In genomic region chr4:73075832-73076231, GRCh38 we compare ENCODE assay signal across 22 cellular contexts.
"Had no signal": no experiment of that assay in that cellular context is flagged by ENCODE, and none has a peak within 500 bp of the region (broad histone marks: within the 10 kb centered on the region; RNA-seq: fewer than 3 reads in every experiment).

No MANE protein-coding gene starts in this region.

- H3K27ac ChIP-seq: body of pancreas, foreskin keratinocyte, pancreas, psoas muscle, right atrium auricular region, upper lobe of left lung had no signal

- H3K27ac Mint-ChIP-seq: dendritic cell treated with granulocyte-macrophage colony-stimulating factor and Interleukin-4, amounts not matched to agents 40 ng/mL and 50 ng/mL, for 4 days; nephron had no signal

- H3K27me3 ChIP-seq: body of pancreas, foreskin keratinocyte, pancreas, right atrium auricular region, upper lobe of left lung had no signal

- DNase-seq: activated CD4-positive, alpha-beta T cell treated with anti-CD3 and anti-CD28 coated beads for 1 hour; activated CD4-positive, alpha-beta T cell treated with anti-CD3 and anti-CD28 coated beads, Interleukin-2, amount 50 U/mL, for 4 hours; activated CD8-positive, alpha-beta memory T cell treated with anti-CD3 and anti-CD28 coated beads for 24 hours; activated gamma-delta T cell; anterior cingulate cortex; body of pancreas; effector CD4-positive, alpha-beta T cell; erythroblast; foreskin keratinocyte; left colon; mesenchymal stem cell; pancreas; psoas muscle; stimulated activated CD4-positive, alpha-beta T cell treated with anti-CD3 and anti-CD28 coated beads, Interleukin-4, amount 100 ng/mL, for 24 hours; stimulated activated naive CD4-positive, alpha-beta T cell treated with Interleukin-2 at 50 U/mL for 16 hours; T-cell; T-helper 9 cell; upper lobe of left lung had no signal

- H3K4me1 Mint-ChIP-seq: nephron had no signal

- FAIRE-seq: keratinocyte, pancreas had no signal

- H3K27me3 Mint-ChIP-seq: dendritic cell treated with granulocyte-macrophage colony-stimulating factor and Interleukin-4, amounts not matched to agents 40 ng/mL and 50 ng/mL, for 4 days; T-cell had no signal

- H3K4me3 Mint-ChIP-seq: dendritic cell treated with granulocyte-macrophage colony-stimulating factor and Interleukin-4, amounts not matched to agents 40 ng/mL and 50 ng/mL, for 4 days; nephron; T-cell had no signal

- H3K4me3 ChIP-seq: body of pancreas, pancreas, psoas muscle, right atrium auricular region, upper lobe of left lung had no signal

- ATAC-seq: body of pancreas, foreskin keratinocyte, left colon, pancreas, psoas muscle, T-cell had no signal

- H3K9me3 Mint-ChIP-seq: dendritic cell treated with granulocyte-macrophage colony-stimulating factor and Interleukin-4, amounts not matched to agents 40 ng/mL and 50 ng/mL, for 4 days; nephron; T-cell had no signal

- H3K9me3 ChIP-seq: body of pancreas, pancreas, psoas muscle, right atrium auricular region, upper lobe of left lung had no signal

- H3K4me1 ChIP-seq: body of pancreas, psoas muscle had no signal
